Comparison of ENCODE assay signal across 20 cellular contexts in the genomic region with DNA sequence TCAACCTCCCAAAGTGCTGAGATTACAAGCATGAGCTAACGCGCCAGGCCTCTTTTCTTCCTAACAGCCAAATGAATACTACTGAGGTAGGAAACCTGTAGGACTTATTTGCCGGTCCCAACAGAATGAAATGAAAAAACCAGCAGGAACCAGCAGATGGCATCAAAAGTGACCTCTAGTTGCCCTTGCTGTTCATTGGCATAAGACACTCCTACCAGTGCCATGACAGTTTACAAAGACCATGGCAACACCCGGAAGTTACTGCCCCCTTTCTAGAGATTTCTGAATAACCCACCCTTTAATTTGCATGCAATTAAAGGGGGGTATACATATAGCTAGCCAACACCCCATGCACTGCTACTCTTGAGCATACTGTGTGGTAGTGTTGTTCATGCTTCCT.
"Had no signal": no experiment of that assay in that cellular context is flagged by ENCODE, and none has a peak within 500 bp of the region (broad histone marks: within the 10 kb centered on the region; RNA-seq: fewer than 3 reads in every experiment).

No MANE protein-coding gene starts in this region.

- H3K4me3 ChIP-seq: adrenal gland, breast epithelium, K562, SJSA1 had no signal

- H3K36me3 ChIP-seq: adrenal gland, breast epithelium, SJSA1 had no signal

- ATAC-seq: activated CD4-positive, CD25-positive, alpha-beta regulatory T cell treated with anti-CD3 and anti-CD28 coated beads, Interleukin-2, amount 50 U/mL, for 24 hours; activated CD8-positive, alpha-beta T cell treated with anti-CD3 and anti-CD28 coated beads for 36 hours; K562 had no signal

- H3K27me3 ChIP-seq: adrenal gland, breast epithelium, SJSA1 had no signal

- H3K27ac ChIP-seq: adrenal gland, breast epithelium, SJSA1 had no signal

- DNase-seq: activated CD4-positive, alpha-beta T cell treated with anti-CD3 and anti-CD28 coated beads for 4 hours; activated CD8-positive, alpha-beta memory T cell treated with anti-CD3 and anti-CD28 coated beads, Interleukin-2, amount 50 U/mL, for 4 hours; activated CD8-positive, alpha-beta T cell treated with anti-CD3 and anti-CD28 coated beads for 36 hours; activated naive CD4-positive, alpha-beta T cell treated with anti-CD3 and anti-CD28 coated beads, Interleukin-2, amount 50 U/mL, for 16 hours; activated naive CD8-positive, alpha-beta T cell treated with anti-CD3 and anti-CD28 coated beads, Interleukin-2, amount 10 ng/mL, durations not matched to agents 7 days and 5 days; adrenal gland; anterior cingulate cortex; caudate nucleus; Kasumi-1; NCI-H1105 treated with DMSO at 0.1 percent for 48 hours; NCI-H1930; NCI-H2171; NCI-H226; NCI-H526; NCI-H774; SHP77 had no signal

- H3K9me3 ChIP-seq: adrenal gland, breast epithelium, SJSA1 had no signal

- H3K4me1 ChIP-seq: adrenal gland, breast epithelium, SJSA1 had no signal
